17 cellular contexts compared by ENCODE assay signal in the genomic region with DNA sequence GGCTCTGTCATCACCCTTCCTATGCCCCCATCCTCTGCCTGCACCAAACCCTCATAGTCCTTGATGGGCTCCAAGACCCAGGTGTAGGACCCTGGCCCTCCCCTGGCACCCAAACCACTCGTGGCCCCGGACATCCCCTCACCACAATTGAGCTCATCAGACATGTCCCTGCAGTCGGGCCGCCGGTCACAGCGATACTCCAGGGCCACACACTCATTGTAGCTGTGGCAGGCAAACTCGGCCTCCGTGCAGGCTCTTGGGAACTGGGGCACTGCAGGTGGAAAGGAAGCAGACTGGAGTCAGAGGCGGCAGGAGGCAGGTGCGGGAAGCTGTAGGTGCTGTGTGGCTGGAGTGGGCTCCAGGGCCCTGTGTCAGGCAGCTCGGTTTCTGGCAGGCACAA. TPM values are rescaled to one million over a fixed set of nuclear protein-coding genes. Genes with fewer than 3 reads are reported as not detected.
DNase-seq lines count a peak whose midpoint lies in the region; ATAC-seq, FAIRE-seq and TF ChIP-seq lines count a peak whose summit lies in the region.
"Had no signal": no experiment of that assay in that cellular context is flagged by ENCODE, and none has a peak within 500 bp of the region (broad histone marks: within the 10 kb centered on the region; RNA-seq: fewer than 3 reads in every experiment).

No MANE protein-coding gene starts in this region.

- H3K27me3 ChIP-seq in H1 (replicated peaks in 1 of 4; ENCODE audit: control insufficient read depth in 3 of 4, extremely low read depth in 1 of 4, insufficient read depth in 3 of 4, low read length in 3 of 4) = no peaks in the 10 kb centered on the region
- no peaks in the 10 kb centered on the region for H3K27me3 ChIP-seq in neuronal stem cell (ENCODE audit: control insufficient read depth in 3 of 3, insufficient read depth in 3 of 3, low read depth in 1 of 3, low read length in 3 of 3)
- no peaks in the 10 kb centered on the region for H3K27me3 ChIP-seq in smooth muscle cell (ENCODE audit: low read depth)

- DNase-seq in RWPE1 (ENCODE audit: low spot score) = no peak
- no peak for DNase-seq in H1 (ENCODE audit: low read depth in 1 of 2, low spot score in 2 of 2)
- no peak for DNase-seq in neuronal stem cell (ENCODE audit: low spot score)
- DNase-seq in stimulated activated naive B cell treated with anti-CD40 and anti-IgM and Interleukin-4, amounts not matched to agents 10 μg/mL and 1 μg/mL and 100 μg/mL, for 72 hours = no peak
- DNase-seq in activated T-cell treated with anti-CD3 and anti-CD28 coated beads, Interleukin-2, amount 50 U/mL, for 48 hours = no peak
- no peak for DNase-seq in smooth muscle cell (lab: John Stamatoyannopoulos, UW; ENCODE audit: unreplicated experiment)
- no peak for DNase-seq in GM13976 (ENCODE audit: low spot score)
- DNase-seq: Caco-2; CD4-positive, CD25-positive, alpha-beta regulatory T cell; CD8-positive, alpha-beta T cell; DMS153; DND-41; GOT3; HCEC 1CT had no signal

- no peak overlapping the region for H3K4ac ChIP-seq in H1 (replicated peaks; ENCODE audit: insufficient read length, low read depth, low read length)
- H3K4ac ChIP-seq in neuronal stem cell (ENCODE audit: low read length) = peak overlapping the region; percentile 66

- FAIRE-seq in H1 (lab: Jason Lieb, UNC) = no peak
- FAIRE-seq: G401.6, GM12892 had no signal

- no peak for ATAC-seq in stimulated activated naive B cell treated with anti-CD40 and anti-IgM and Interleukin-4, amounts not matched to agents 10 μg/mL and 1 μg/mL and 100 μg/mL, for 72 hours (replicated peaks)
- ATAC-seq: CD8-positive, alpha-beta T cell had no signal

- 0 out of 2 replicates have a peak overlapping the region, but pooled peaks have one; percentile 17 for H2BK12ac ChIP-seq in H1 (ENCODE audit: low read depth, low read length)
- H2BK12ac ChIP-seq in neuronal stem cell (ENCODE audit: low read length) = no peak overlapping the region

- H4K20me1 ChIP-seq in H1 (replicated peaks in 1 of 2; ENCODE audit: control insufficient read depth in 1 of 2, insufficient read depth in 2 of 2, low read length in 2 of 2) (peaks cover 3 to 8% of the 10 kb centered on the region in 2 experiments), smooth muscle cell (ENCODE audit: low read depth) (peaks cover 25% of the 10 kb centered on the region)

- H3K79me1 ChIP-seq in H1 (ENCODE audit: low read depth, low read length) (no peaks in the 10 kb centered on the region), neuronal stem cell (ENCODE audit: low read depth, low read length) (peaks cover 5% of the 10 kb centered on the region)

- H4K8ac ChIP-seq in H1 (ENCODE audit: extremely low read depth, insufficient read depth, low read length) = no peak overlapping the region; the same call in 1 of the 2 replicates
- no peak overlapping the region for H4K8ac ChIP-seq in neuronal stem cell (ENCODE audit: low read depth, low read length)

- H2AFZ ChIP-seq in H1 (ENCODE audit: low read length) = no peak overlapping the region
- H2AFZ ChIP-seq in neuronal stem cell (ENCODE audit: low read length) = no peak overlapping the region
- no peak overlapping the region for H2AFZ ChIP-seq in smooth muscle cell (ENCODE audit: low read depth)

- H3K27me3 Mint-ChIP-seq in stimulated activated naive B cell treated with anti-CD40 and anti-IgM and Interleukin-4, amounts not matched to agents 10 μg/mL and 1 μg/mL and 100 μg/mL, for 72 hours = peaks cover 0 to 8% of the 10 kb centered on the region in 2 donors

- TF ChIP-seq CTCF in RWPE1 (conservative IDR thresholded peaks at IDR 0.05; ENCODE audit: low read depth) (no peak), H1 (IDR thresholded peaks at IDR 0.05; ENCODE audit: control extremely low read depth in 1 of 3, insufficient read depth in 1 of 3, low read depth in 1 of 3, low read length in 3 of 3) (no peak), smooth muscle cell (IDR thresholded peaks at IDR 0.05; ENCODE audit: borderline replicate concordance, insufficient read depth, poor library complexity, severe bottlenecking) (no peak), GM13976 (IDR thresholded peaks at IDR 0.05; ENCODE audit: borderline replicate concordance, control extremely low read depth, extremely low read depth, insufficient read depth, missing control alignments) (no peak)

- 0 out of 2 replicates have a peak overlapping the region, but pooled peaks have one; percentile 15 for H3K27ac ChIP-seq in RWPE1
- no peak overlapping the region for H3K27ac ChIP-seq in H1 (ENCODE audit: low read depth, low read length)
- H3K27ac ChIP-seq in neuronal stem cell (replicated peaks; ENCODE audit: low read length) = no peak overlapping the region
- H3K27ac ChIP-seq in smooth muscle cell (ENCODE audit: low read depth) = no peak overlapping the region
- H3K27ac ChIP-seq: C4-2B had no signal

- H3K9ac ChIP-seq in H1 (replicated peaks in 1 of 4; ENCODE audit: extremely low read depth in 1 of 4, low read depth in 3 of 4, low read length in 3 of 4) (no peak overlapping the region), neuronal stem cell (ENCODE audit: low read depth, low read length, poor library complexity) (no peak overlapping the region), smooth muscle cell (ENCODE audit: low read depth) (no peak overlapping the region)

- H2BK5ac ChIP-seq in H1 (ENCODE audit: low read depth, low read length) (peak overlapping the region; percentile 73; the same call in 1 of the 2 replicates), neuronal stem cell (ENCODE audit: low read length) (no peak overlapping the region)

- H2AK5ac ChIP-seq in H1 (ENCODE audit: low read depth, low read length) = no peak overlapping the region
- H2AK5ac ChIP-seq in neuronal stem cell (ENCODE audit: low read depth, low read length) = no peak overlapping the region

- H3F3A ChIP-seq in smooth muscle cell (ENCODE audit: low read depth) = no peaks in the 10 kb centered on the region

- H3K4me2 ChIP-seq in H1 (ENCODE audit: insufficient read depth in 1 of 2, low read depth in 2 of 2, low read length in 2 of 2) (no peak overlapping the region), neuronal stem cell (ENCODE audit: insufficient read depth, low read length, poor library complexity, severe bottlenecking) (no peak overlapping the region), smooth muscle cell (no peak overlapping the region)

- H3K4me3 Mint-ChIP-seq in stimulated activated naive B cell treated with anti-CD40 and anti-IgM and Interleukin-4, amounts not matched to agents 10 μg/mL and 1 μg/mL and 100 μg/mL, for 72 hours = no peak overlapping the region
- H3K4me3 Mint-ChIP-seq: CD4-positive, CD25-positive, alpha-beta regulatory T cell; CD8-positive, alpha-beta T cell had no signal

- TF ChIP-seq POLR2A in H1 (IDR thresholded peaks at IDR 0.05; ENCODE audit: control extremely low read depth in 1 of 2, low read depth in 2 of 2, low read length in 2 of 2) = no peak

- H3K9me3 ChIP-seq in H1 (ENCODE audit: insufficient read depth in 2 of 2, low read depth in 1 of 2, low read length in 1 of 2) (no peaks in the 10 kb centered on the region), neuronal stem cell (replicated peaks in 1 of 2; ENCODE audit: control insufficient read depth in 2 of 2, insufficient read depth in 1 of 2, low read depth in 1 of 2, low read length in 2 of 2) (no peaks in the 10 kb centered on the region), smooth muscle cell (replicated peaks; ENCODE audit: low read depth) (no peaks in the 10 kb centered on the region)
- H3K9me3 ChIP-seq: Caco-2 had no signal

- TF ChIP-seq EP300 in H1 (IDR thresholded peaks at IDR 0.05; ENCODE audit: borderline replicate concordance in 1 of 2, low read depth in 2 of 2, low read length in 2 of 2) = no peak

- 88% methylated on average over 11 of the region's 11 CpGs; no CpG with 5 or more reads in 1 of the 2 experiments for WGBS in H1 (ENCODE audit: extremely low coverage in 1 of 2, insufficient coverage in 1 of 2, insufficient read length in 1 of 2, insufficient replicate concordance in 2 of 2, low coverage in 1 of 2, low lambda C conversion rate in 2 of 2, missing lambda C conversion rate in 1 of 2), 2 experiments
- no CpG with 5 or more reads among the region's 11 CpGs for WGBS in neuronal stem cell (ENCODE audit: extremely low coverage in 2 of 2, insufficient read length in 2 of 2, insufficient replicate concordance in 1 of 2), 2 donors
- WGBS in smooth muscle cell (ENCODE audit: low lambda C conversion rate) = 97% methylated on average over 11 of the region's 11 CpGs

- no peak for TF ChIP-seq RAD21 in H1 (IDR thresholded peaks at IDR 0.05 in 1 of 2, conservative IDR thresholded peaks at IDR 0.05 in 1 of 2; ENCODE audit: low read depth in 2 of 2, low read length in 2 of 2)

- H2BK120ac ChIP-seq in H1 (replicated peaks; ENCODE audit: low read depth, low read length) (no peak overlapping the region), neuronal stem cell (ENCODE audit: low read depth, low read length) (no peak overlapping the region)

- H4K5ac ChIP-seq in H1 (ENCODE audit: insufficient read length, low read depth, low read length) = no peak overlapping the region

- CTCF ChIA-PET in RWPE1 (lab: Yijun Ruan, JAX) = no interaction called here
- CTCF ChIA-PET in H1 (lab: Charles Lee; ENCODE audit: partially characterized antibody) = interaction anchor here (1.6 to 4.4 kb wide), 3 partner anchors 21 to 77 kb away, joined by 3 to 22 read pairs (median 5); no protein-coding TSS in a partner anchor

- no peak overlapping the region for H2BK20ac ChIP-seq in H1 (ENCODE audit: low read length)

- in situ Hi-C loops in GM13976 (cut with MboI; ENCODE audit: low sequenced_read_pairs, unreplicated experiment) = no loop called here

- no peaks in the 10 kb centered on the region for H3K4me1 Mint-ChIP-seq in stimulated activated naive B cell treated with anti-CD40 and anti-IgM and Interleukin-4, amounts not matched to agents 10 μg/mL and 1 μg/mL and 100 μg/mL, for 72 hours
- H3K4me1 Mint-ChIP-seq: CD4-positive, CD25-positive, alpha-beta regulatory T cell had no signal

- peaks cover 3 to 42% (median 27%) of the 10 kb centered on the region in 4 experiments for H3K36me3 ChIP-seq in H1 (ENCODE audit: control insufficient read depth in 2 of 4, insufficient read depth in 4 of 4, low read length in 3 of 4)
- H3K36me3 ChIP-seq in neuronal stem cell (replicated peaks in 1 of 2; ENCODE audit: control insufficient read depth in 2 of 2, insufficient read depth in 2 of 2, low read length in 2 of 2) = peaks cover 41 to 64% of the 10 kb centered on the region in 2 donors
- H3K36me3 ChIP-seq in smooth muscle cell (ENCODE audit: low read depth) = no peaks in the 10 kb centered on the region

- no peak overlapping the region for H2BK15ac ChIP-seq in H1 (ENCODE audit: low read length)
- H2BK15ac ChIP-seq in neuronal stem cell (ENCODE audit: low read length) = no peak overlapping the region

- H3K23me2 ChIP-seq in H1 (ENCODE audit: low read depth, low read length) = no peaks in the 10 kb centered on the region; the same call in 1 of the 2 replicates

- no peaks in the 10 kb centered on the region for H3K79me2 ChIP-seq in H1 (ENCODE audit: control insufficient read depth in 1 of 2, insufficient read depth in 2 of 2, low read length in 2 of 2)
- no peaks in the 10 kb centered on the region for H3K79me2 ChIP-seq in smooth muscle cell (ENCODE audit: low read depth)

- POLR2A ChIA-PET in RWPE1 (lab: Yijun Ruan, JAX; ENCODE audit: low non-redundant PET) = no interaction called here
- POLR2A ChIA-PET in H1 (lab: Charles Lee; ENCODE audit: partially characterized antibody) = interaction anchor here (0.6 to 1.5 kb wide), 4 partner anchors 11 to 70 kb away, joined by 3 to 4 read pairs (median 3); no protein-coding TSS in a partner anchor

- no peaks in the 10 kb centered on the region for H3K9me3 Mint-ChIP-seq in stimulated activated naive B cell treated with anti-CD40 and anti-IgM and Interleukin-4, amounts not matched to agents 10 μg/mL and 1 μg/mL and 100 μg/mL, for 72 hours
- H3K9me3 Mint-ChIP-seq: CD4-positive, CD25-positive, alpha-beta regulatory T cell; CD8-positive, alpha-beta T cell had no signal

- H3K18ac ChIP-seq in H1 (ENCODE audit: extremely low read depth, low read length) (no peak overlapping the region), neuronal stem cell (ENCODE audit: low read length) (peak overlapping the region; percentile 64)

- H3K4me1 ChIP-seq in H1 (replicated peaks in 1 of 4; ENCODE audit: control insufficient read depth in 3 of 4, insufficient read depth in 4 of 4, low read length in 3 of 4) (no peaks in the 10 kb centered on the region), neuronal stem cell (ENCODE audit: control insufficient read depth in 2 of 2, insufficient read depth in 1 of 2, low read depth in 1 of 2, low read length in 2 of 2) (no peaks in the 10 kb centered on the region), smooth muscle cell (ENCODE audit: low read depth) (no peaks in the 10 kb centered on the region)
- H3K4me1 ChIP-seq: Caco-2 had no signal

- H3K27ac Mint-ChIP-seq in stimulated activated naive B cell treated with anti-CD40 and anti-IgM and Interleukin-4, amounts not matched to agents 10 μg/mL and 1 μg/mL and 100 μg/mL, for 72 hours = peak overlapping the region; percentile 59
- H3K27ac Mint-ChIP-seq: CD4-positive, CD25-positive, alpha-beta regulatory T cell; CD8-positive, alpha-beta T cell had no signal

- H3K36me3 Mint-ChIP-seq in stimulated activated naive B cell treated with anti-CD40 and anti-IgM and Interleukin-4, amounts not matched to agents 10 μg/mL and 1 μg/mL and 100 μg/mL, for 72 hours = no peaks in the 10 kb centered on the region
- H3K36me3 Mint-ChIP-seq: CD4-positive, CD25-positive, alpha-beta regulatory T cell had no signal

- no peak overlapping the region for H3K14ac ChIP-seq in H1 (ENCODE audit: insufficient read length)
- no peak overlapping the region for H3K14ac ChIP-seq in neuronal stem cell (ENCODE audit: low read length)

- H3K56ac ChIP-seq in H1 (replicated peaks; ENCODE audit: insufficient read length, low read depth, low read length) = no peak overlapping the region

- no peak overlapping the region for H3K4me3 ChIP-seq in H1 (ENCODE audit: extremely low read depth in 1 of 4, insufficient read depth in 2 of 4, low read depth in 3 of 4, low read length in 4 of 4)
- H3K4me3 ChIP-seq in neuronal stem cell (ENCODE audit: low read length in 2 of 2) = no peak overlapping the region
- no peak overlapping the region for H3K4me3 ChIP-seq in smooth muscle cell

- H4K91ac ChIP-seq in H1 (replicated peaks; ENCODE audit: insufficient read length, low read length) (no peak overlapping the region), neuronal stem cell (ENCODE audit: low read depth, low read length, poor library complexity) (no peak overlapping the region)

- H3K23ac ChIP-seq in H1 (ENCODE audit: insufficient read length) = no peak overlapping the region
- peak overlapping the region; percentile 20 for H3K23ac ChIP-seq in neuronal stem cell (ENCODE audit: low read depth, low read length, poor library complexity)

RNA-seq across cellular contexts. Expression of a gene that starts 49.3 kb away (rescaled TPM):
- total RNA-seq in H1 (2021; fragmentation: NEBNext Ultra II Directional; extraction: Animal tissue kit (Norgen Biotek cat#: 25700)) = 108 and 111 TPM in 2 replicates
- polyA plus RNA-seq in H1 (2011; rRNA removed) = 17.8 and 27.7 TPM in 2 replicates
- 17.0 TPM for polyA plus RNA-seq in H1 (2011; cell fraction: cytosol; rRNA removed)
- polyA plus RNA-seq in H1 (2011; cell fraction: nucleus; rRNA removed) = 113 TPM
- 41.0 to 91.2 TPM (median 79.8 TPM) in 4 replicates for polyA plus RNA-seq in H1 (2012, experiment 1 of 2)
- polyA plus RNA-seq in H1 (2012, experiment 2 of 2) = 63.7 TPM
- polyA plus RNA-seq in H1 (2013, experiment 1 of 2) = 65.5 TPM
- 40.5 TPM for polyA plus RNA-seq in H1 (2013, experiment 2 of 2)
- polyA minus RNA-seq in H1 (2011; rRNA and poly(A)+ RNA removed) = 27.8 and 28.3 TPM in 2 replicates
- polyA minus RNA-seq in H1 (2011; cell fraction: cytosol; rRNA and poly(A)+ RNA removed) = 68.4 TPM
- 87.7 TPM for polyA minus RNA-seq in H1 (2011; cell fraction: nucleus; rRNA and poly(A)+ RNA removed)
- polyA plus RNA-seq in neuronal stem cell (2013, experiment 1 of 2) = 11.0 TPM
- 10.9 TPM for polyA plus RNA-seq in neuronal stem cell (2013, experiment 2 of 2)
- 26.4 and 40.7 TPM in 2 replicates for total RNA-seq in smooth muscle cell
- polyA plus RNA-seq in smooth muscle cell = 46.7 and 55.4 TPM in 2 replicates
